Comparison of ENCODE assay signal across 8 cellular contexts in genomic region chr7:139731802-139732470, GRCh38. TPM values are rescaled to one million over a fixed set of nuclear protein-coding genes. Genes with fewer than 3 reads are reported as not detected.
A peak's percentile ranks its signal among the peaks of the same experiment; 100 is the strongest.
DNase-seq lines count a peak whose midpoint lies in the region; ATAC-seq and TF ChIP-seq lines count a peak whose summit lies in the region.

No MANE protein-coding gene starts in this region.

- TF ChIP-seq RAD21 in IMR-90 (IDR thresholded peaks at IDR 0.05; ENCODE audit: low read length): no peak

- in situ Hi-C loops in IMR-90 (cut with MboI; ENCODE audit: low sequenced_read_pairs): no loop called here

- BruUV-seq in IMR-90 (replicated peaks; lab: Mats Ljungman, UMichigan): no TSS peak

- 0 out of 3 replicates have a peak overlapping the region, but pooled peaks have one; percentile 43 for H2BK15ac ChIP-seq in IMR-90 (ENCODE audit: low read depth, low read length)

- peak overlapping the region; percentile 65 for H4K91ac ChIP-seq in IMR-90 (ENCODE audit: insufficient read depth, low read depth, low read length)

- H2AK9ac ChIP-seq in IMR-90 (replicated peaks; ENCODE audit: low read depth, low read length, poor library complexity): peak overlapping the region; percentile 1

- DNase-seq in AG08396 (ENCODE audit: low spot score) (peak; percentile 65), IMR-90 (peak; percentile 83), adipocyte (ENCODE audit: low read depth) (peak; percentile 95), left ventricle myocardium superior (peak; percentile 86), skeletal muscle cell (ENCODE audit: low read depth) (peak; percentile 94), NCI-H1105 treated with DMSO at 0.1 percent for 48 hours (lab: John Stamatoyannopoulos, UW) (no peak), cortex of kidney (lab: John Stamatoyannopoulos, UW) (no peak)

- H3K4me3 ChIP-seq in IMR-90 (ENCODE audit: insufficient read depth, low read depth, low read length) (no peak overlapping the region), adipocyte (ENCODE audit: low read length) (peak overlapping the region; percentile 63), skeletal muscle cell (ENCODE audit: low read depth, low read length) (no peak overlapping the region)

- H2AK5ac ChIP-seq in IMR-90 (ENCODE audit: low read depth, low read length): peak overlapping the region; percentile 85

- H3K4ac ChIP-seq in IMR-90 (ENCODE audit: low read depth, low read length): peak overlapping the region; percentile 73

- TF ChIP-seq POLR2A in IMR-90 (IDR thresholded peaks at IDR 0.05; ENCODE audit: low read depth, low read length): no peak

- peaks cover 29% of the 10 kb centered on the region for H3K36me3 ChIP-seq in IMR-90 (ENCODE audit: control insufficient read depth, insufficient read depth, low read length)
- peaks cover 3% of the 10 kb centered on the region for H3K36me3 ChIP-seq in adipocyte (ENCODE audit: control insufficient read depth, insufficient read depth, low read length, severe bottlenecking)

- dilution Hi-C loops in IMR-90 (cut with HindIII; ENCODE audit: low sequenced_read_pairs, unreplicated experiment): no loop called here

- H3K18ac ChIP-seq in IMR-90 (ENCODE audit: low read depth, low read length): peak overlapping the region; percentile 84; the same call in 1 of the 2 replicates

- H2BK120ac ChIP-seq in IMR-90 (ENCODE audit: low read depth, low read length): peak overlapping the region; percentile 66

- peaks cover 93% of the 10 kb centered on the region for H4K20me1 ChIP-seq in IMR-90 (ENCODE audit: insufficient read depth, low read length)

- peaks cover 48% of the 10 kb centered on the region for H3K9me1 ChIP-seq in IMR-90 (ENCODE audit: insufficient read depth, low read length)

- H3K4me2 ChIP-seq in IMR-90 (ENCODE audit: low read depth, low read length): peak overlapping the region; percentile 64

- peak overlapping the region; percentile 67 for H3K14ac ChIP-seq in IMR-90 (replicated peaks; ENCODE audit: low read depth, low read length)

- 63% methylated on average over 2 of the region's 9 CpGs; no CpG with 5 or more reads in 1 of the 2 experiments for WGBS in IMR-90 (ENCODE audit: extremely low coverage in 2 of 2, insufficient read length in 1 of 2), 2 experiments

- H3K27ac ChIP-seq in IMR-90 (ENCODE audit: insufficient read depth, low read length): peak overlapping the region; percentile 52

- H3K27me3 ChIP-seq in IMR-90 (ENCODE audit: control insufficient read depth, insufficient read depth, low read length): no peaks in the 10 kb centered on the region
- no peaks in the 10 kb centered on the region for H3K27me3 ChIP-seq in adipocyte (replicated peaks; ENCODE audit: control insufficient read depth, insufficient read depth, low read length)

- H3K9me3 ChIP-seq in IMR-90 (ENCODE audit: control insufficient read depth, insufficient read depth, low read length) (peaks cover 2% of the 10 kb centered on the region; the same call in 1 of the 2 replicates), adipocyte (ENCODE audit: control insufficient read depth, low read length) (no peaks in the 10 kb centered on the region)

- ATAC-seq in IMR-90 (ENCODE audit: low read depth): peak; percentile 36
- ATAC-seq in left ventricle myocardium superior: peak; percentile 71
- ATAC-seq in GM19395 (IDR thresholded peaks at IDR 0.05; ENCODE audit: unreplicated experiment): no peak

- H3K56ac ChIP-seq in IMR-90 (ENCODE audit: extremely low read depth, insufficient read depth, low read length): no peak overlapping the region

- peaks cover 32 to 84% of the 10 kb centered on the region in 2 experiments for H3K79me1 ChIP-seq in IMR-90 (ENCODE audit: low read depth in 1 of 2, low read length in 2 of 2)

- H3K4me1 ChIP-seq in IMR-90 (ENCODE audit: control insufficient read depth, insufficient read depth, low read length) (peaks cover 41% of the 10 kb centered on the region), adipocyte (ENCODE audit: control insufficient read depth, insufficient read depth, low read length) (peaks cover 84% of the 10 kb centered on the region)

- H4K8ac ChIP-seq in IMR-90 (ENCODE audit: low read depth in 2 of 2, low read length in 2 of 2): peak overlapping the region in 1 of 2 experiments; percentile 32; a peak in 1 of 4 replicates

- peak overlapping the region; percentile 44 for H2AFZ ChIP-seq in IMR-90 (replicated peaks; ENCODE audit: low read length, poor library complexity)

- POLR2A ChIA-PET in IMR-90 (lab: Charles Lee; ENCODE audit: unreplicated experiment): no interaction called here

- H2BK20ac ChIP-seq in IMR-90 (ENCODE audit: low read depth, low read length): peak overlapping the region; percentile 48

- peak overlapping the region; percentile 66; the same call in 1 of the 2 replicates for H4K5ac ChIP-seq in IMR-90 (ENCODE audit: low read depth, low read length)

- no peak for TF ChIP-seq CTCF in IMR-90 (conservative IDR thresholded peaks at IDR 0.05; ENCODE audit: low read depth, low read length)

- H3K9ac ChIP-seq in IMR-90 (ENCODE audit: low read depth, low read length) (no peak overlapping the region; the same call in 1 of the 2 replicates), adipocyte (ENCODE audit: low read length) (peak overlapping the region; percentile 81)

- peak overlapping the region; percentile 55; the same call in 1 of the 2 replicates for H3K23ac ChIP-seq in IMR-90 (ENCODE audit: low read depth, low read length)

- peak overlapping the region; percentile 71 for H2BK5ac ChIP-seq in IMR-90 (ENCODE audit: low read depth, low read length, poor library complexity, severe bottlenecking)

- intact Hi-C loops in IMR-90 (cut with micrococcal nuclease) (loop anchor here (5.0 kb wide), 2 partner anchors 40 to 50 kb away; no protein-coding TSS in a partner anchor), left ventricle myocardium superior (cut with micrococcal nuclease) (loop anchor here (10.0 kb wide), 1 partner anchor 77 kb away; no protein-coding TSS in a partner anchor)

- CTCF ChIA-PET in IMR-90 (lab: Yijun Ruan, JAX): interaction anchor here (0.6 to 1.0 kb wide), 2 partner anchors 86 to 271 kb away, joined by 3 to 6 read pairs; no protein-coding TSS in a partner anchor

TF ChIP-seq in IMR-90, 13 proteins besides CTCF, POLR2A, EP300 and RAD21:
- peak; percentile 30; the same call in 1 of the 2 replicates for TF ChIP-seq MAZ (IDR thresholded peaks at IDR 0.05; ENCODE audit: borderline replicate concordance, low read depth, low read length)
- no peak for TF ChIP-seq USF2 (IDR thresholded peaks at IDR 0.05; ENCODE audit: low read depth, low read length)
- TF ChIP-seq FOS (IDR thresholded peaks at IDR 0.05; ENCODE audit: low read depth, low read length): peak; percentile 60; the same call in 1 of the 2 replicates
- peak; percentile 97 for TF ChIP-seq CEBPB (IDR thresholded peaks at IDR 0.05; ENCODE audit: low read depth, low read length)
- TF ChIP-seq ELK1 (IDR thresholded peaks at IDR 0.05; ENCODE audit: borderline replicate concordance, low read depth, low read length): no peak
- 0 out of 2 replicates have a peak, but pooled peaks have one; percentile 4 for TF ChIP-seq BHLHE40 (IDR thresholded peaks at IDR 0.05; ENCODE audit: low read depth, low read length)

RNA-seq across cellular contexts. Expression of gene HIPK2, which starts 45.9 kb away (rescaled TPM):
- total RNA-seq in IMR-90 (2012; rRNA removed) (21.7 and 22.0 TPM in 2 replicates), left ventricle myocardium superior (103 TPM)
- polyA plus RNA-seq in IMR-90 (2012; rRNA removed): 27.1 and 31.7 TPM in 2 replicates
- 9.3 and 22.5 TPM in 2 replicates for polyA plus RNA-seq in IMR-90 (2012; cell fraction: cytosol; rRNA removed)
- 36.1 and 45.4 TPM in 2 replicates for polyA plus RNA-seq in IMR-90 (2012; cell fraction: nucleus; rRNA removed; ENCODE audit: low replicate concordance)

Comparison
In these comparisons a context has a peak if more than half of its experiments do, and no peak if none do; other contexts are left out.
1. DNase-seq: peak in AG08396 (single experiment), IMR-90 (single experiment), adipocyte (single experiment), left ventricle myocardium superior (single experiment) and skeletal muscle cell (single experiment); none in NCI-H1105 treated with DMSO at 0.1 percent for 48 hours (single experiment) and cortex of kidney (single experiment).